8 cellular contexts compared by ENCODE assay signal in the genomic region with DNA sequence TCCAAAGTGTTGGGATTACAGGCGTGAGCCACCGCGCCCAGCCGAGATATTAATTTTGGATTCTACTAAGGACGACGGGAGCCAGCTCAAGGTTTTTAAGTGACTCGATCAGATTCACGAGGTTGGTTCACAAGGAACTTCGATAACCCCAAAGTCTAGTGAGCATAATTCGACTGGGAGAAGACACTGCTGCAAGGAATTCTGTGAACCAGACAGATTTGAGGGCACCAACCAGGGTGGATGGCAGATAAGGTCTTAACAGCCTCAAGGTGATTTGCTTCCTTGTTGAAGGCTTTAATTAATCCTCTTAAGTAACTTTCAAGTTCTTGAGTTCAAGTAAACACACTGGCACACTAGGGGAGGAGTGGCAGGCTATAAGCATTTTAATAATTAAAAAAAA. TPM values are rescaled to one million over a fixed set of nuclear protein-coding genes. Genes with fewer than 3 reads are reported as not detected.
DNase-seq lines count a peak whose midpoint lies in the region; ATAC-seq and TF ChIP-seq lines count a peak whose summit lies in the region.

No MANE protein-coding gene starts in this region.

- H3K4me3 ChIP-seq in iPS-20b (ENCODE audit: low read length) (peak overlapping the region; percentile 99), stomach (peak overlapping the region; percentile 80 to 99 (median 92))

- H3K4me3 Mint-ChIP-seq in activated naive CD4-positive, alpha-beta T cell treated with anti-CD3 and anti-CD28 coated beads for 36 hours: peak overlapping the region; percentile 91

- H3K4me1 ChIP-seq in iPS-20b (ENCODE audit: insufficient read depth, low read length) (peaks cover 3% of the 10 kb centered on the region), stomach (peaks cover 28 to 37% (median 36%) of the 10 kb centered on the region in 4 donors)

- H3K9ac ChIP-seq in iPS-20b (ENCODE audit: low read depth, low read length): peak overlapping the region; percentile 94; the same call in 1 of the 2 replicates

- no peaks in the 10 kb centered on the region for H3K9me3 Mint-ChIP-seq in activated naive CD4-positive, alpha-beta T cell treated with anti-CD3 and anti-CD28 coated beads for 36 hours
- no peaks in the 10 kb centered on the region for H3K9me3 Mint-ChIP-seq in activated naive CD4-positive, alpha-beta T cell treated with anti-CD3 and anti-CD28 coated beads, Interleukin-2, amount 50 U/mL, for 72 hours

- H3K27ac ChIP-seq in iPS-20b (ENCODE audit: low read length): no peak overlapping the region
- H3K27ac ChIP-seq in stomach: peak overlapping the region; percentile 90 to 99 (median 97)

- no peak for TF ChIP-seq CTCF in stomach (IDR thresholded peaks at IDR 0.05)

- no peaks in the 10 kb centered on the region for H3K27me3 Mint-ChIP-seq in activated naive CD4-positive, alpha-beta T cell treated with anti-CD3 and anti-CD28 coated beads for 36 hours (ENCODE audit: low read depth)

- CTCF ChIA-PET in activated naive CD4-positive, alpha-beta T cell treated with anti-CD3 and anti-CD28 coated beads for 36 hours (lab: Charles Lee): interaction anchor here (0.8 to 1.4 kb wide), 4 partner anchors 22 to 133 kb away, joined by 3 to 6 read pairs (median 6); no protein-coding TSS in a partner anchor

- H3K9me3 ChIP-seq in iPS-20b (ENCODE audit: insufficient read depth, low read depth, low read length) (no peaks in the 10 kb centered on the region), stomach (no peaks in the 10 kb centered on the region)

- TF ChIP-seq POLR2A in stomach (IDR thresholded peaks at IDR 0.05): no peak

- H3K4me1 Mint-ChIP-seq in activated naive CD4-positive, alpha-beta T cell treated with anti-CD3 and anti-CD28 coated beads for 36 hours (ENCODE audit: low read depth): peaks cover 34% of the 10 kb centered on the region

- intact Hi-C loops in activated naive CD4-positive, alpha-beta T cell treated with anti-CD3 and anti-CD28 coated beads for 36 hours (cut with micrococcal nuclease): loop anchor here (1.0 to 10.0 kb wide), 7 partner anchors 74 to 1475 kb away; partner anchors contain the start of genes CDKL1, KLHDC1 and TMX1
- intact Hi-C loops in stomach (cut with DNase I; ENCODE audit: low total_unique reads): loop anchor here (10.0 kb wide), 1 partner anchor 132 kb away; the partner anchor contains the start of gene DNAAF2

- peaks cover under 1% of the 10 kb centered on the region; the same call in 1 of the 2 replicates for H3K36me3 ChIP-seq in iPS-20b (ENCODE audit: insufficient read depth, low read depth, low read length)
- H3K36me3 ChIP-seq in stomach: peaks cover 0 to 5% (median 2%) of the 10 kb centered on the region in 4 donors

- no peak for ATAC-seq in activated naive CD4-positive, alpha-beta T cell treated with anti-CD3 and anti-CD28 coated beads, Interleukin-2, amount 50 U/mL, for 72 hours
- ATAC-seq in GM18870 (IDR thresholded peaks at IDR 0.05; ENCODE audit: unreplicated experiment) (no peak), GM21367 (IDR thresholded peaks at IDR 0.05; ENCODE audit: unreplicated experiment) (no peak), GM18520 (IDR thresholded peaks at IDR 0.05; ENCODE audit: unreplicated experiment) (no peak)

- H3K27me3 ChIP-seq in iPS-20b (ENCODE audit: insufficient read depth, low read length): no peaks in the 10 kb centered on the region
- H3K27me3 ChIP-seq in stomach: no peaks in the 10 kb centered on the region

- peak overlapping the region; percentile 99 for H3K27ac Mint-ChIP-seq in activated naive CD4-positive, alpha-beta T cell treated with anti-CD3 and anti-CD28 coated beads for 36 hours
- peak overlapping the region; percentile 97 to 99 for H3K27ac Mint-ChIP-seq in activated naive CD4-positive, alpha-beta T cell treated with anti-CD3 and anti-CD28 coated beads, Interleukin-2, amount 50 U/mL, for 72 hours

- 27 to 65% (median 37%) methylated on average over 10 of the region's 10 CpGs for WGBS in stomach, 5 donors

- H3K36me3 Mint-ChIP-seq in activated naive CD4-positive, alpha-beta T cell treated with anti-CD3 and anti-CD28 coated beads for 36 hours (ENCODE audit: low read depth): peaks cover 2% of the 10 kb centered on the region
- H3K36me3 Mint-ChIP-seq in activated naive CD4-positive, alpha-beta T cell treated with anti-CD3 and anti-CD28 coated beads, Interleukin-2, amount 50 U/mL, for 72 hours: peaks cover 0 to 10% of the 10 kb centered on the region in 2 donors

- no peak for DNase-seq in activated naive CD4-positive, alpha-beta T cell treated with anti-CD3 and anti-CD28 coated beads for 36 hours
- no peak for DNase-seq in activated naive CD4-positive, alpha-beta T cell treated with anti-CD3 and anti-CD28 coated beads, Interleukin-2, amount 50 U/mL, for 16 hours
- DNase-seq in activated naive CD4-positive, alpha-beta T cell treated with anti-CD3 and anti-CD28 coated beads, Interleukin-2, amount 50 U/mL, for 72 hours (ENCODE audit: low spot score in 2 of 2): no peak
- DNase-seq in stomach: no peak

- TF ChIP-seq EP300 in stomach (IDR thresholded peaks at IDR 0.05): no peak

RNA-seq across cellular contexts. Expression of gene KLHDC2, which starts 1.1 kb away (rescaled TPM):
- 10 to 100 TPM; 24.3 to 25.0 TPM for total RNA-seq in activated naive CD4-positive, alpha-beta T cell treated with anti-CD3 and anti-CD28 coated beads for 36 hours
- 10 to 100 TPM; 19.1 to 20.6 TPM for total RNA-seq in activated naive CD4-positive, alpha-beta T cell treated with anti-CD3 and anti-CD28 coated beads, Interleukin-2, amount 50 U/mL, for 72 hours
- 100 to 1,000 TPM in 3 of 5 donors, 10 to 100 TPM in 2; 55.4 to 258 (median 137) TPM for total RNA-seq in stomach
- polyA plus RNA-seq in stomach: 10 to 100 TPM; 43.6 to 61.7 (median 45.4) TPM
